1 cellular context compared by ENCODE assay signal in genomic region chr11:129484068-129484467, GRCh38.
TF ChIP-seq lines count a peak whose summit lies in the region.

No MANE protein-coding gene starts in this region.

TF ChIP-seq in K562, 482 proteins besides CTCF, POLR2A, EP300 and RAD21 (continued from another document):
- no peak for TF ChIP-seq CHAMP1 (IDR thresholded peaks at IDR 0.05)
- TF ChIP-seq TOE1 (IDR thresholded peaks at IDR 0.05; ENCODE audit: borderline replicate concordance): no peak
- no peak for TF ChIP-seq TOE1 (CRISPR knock-in tag; IDR thresholded peaks at IDR 0.05; ENCODE audit: borderline replicate concordance, low read depth)
- no peak for TF ChIP-seq CREB3 (tag; conservative IDR thresholded peaks at IDR 0.05; ENCODE audit: low read depth)
- TF ChIP-seq ZBED1 (IDR thresholded peaks at IDR 0.05): no peak
- no peak for TF ChIP-seq PATZ1 (CRISPR knock-in tag; IDR thresholded peaks at IDR 0.05; ENCODE audit: borderline replicate concordance)
- TF ChIP-seq BRF1 (IDR thresholded peaks at IDR 0.05; ENCODE audit: borderline replicate concordance, extremely low read depth, insufficient read length): no peak
- TF ChIP-seq ZNF184 (CRISPR knock-in tag; IDR thresholded peaks at IDR 0.05): no peak
- TF ChIP-seq HDAC3 (IDR thresholded peaks at IDR 0.05; ENCODE audit: borderline replicate concordance, partially characterized antibody): no peak
- no peak for TF ChIP-seq MED1 (CRISPR knock-in tag; IDR thresholded peaks at IDR 0.05; ENCODE audit: borderline replicate concordance)
- TF ChIP-seq ESRRB (CRISPR knock-in tag; IDR thresholded peaks at IDR 0.05; ENCODE audit: borderline replicate concordance): no peak
- TF ChIP-seq RERE (CRISPR knock-in tag; IDR thresholded peaks at IDR 0.05; ENCODE audit: borderline replicate concordance): no peak
- no peak for TF ChIP-seq PRDM10 (IDR thresholded peaks at IDR 0.05; ENCODE audit: partially characterized antibody)
- no peak for TF ChIP-seq NCOR1 (IDR thresholded peaks at IDR 0.05)
- no peak for TF ChIP-seq TAL1 (IDR thresholded peaks at IDR 0.05)
- no peak for TF ChIP-seq TAF1 (IDR thresholded peaks at IDR 0.05; ENCODE audit: control insufficient read depth, extremely low read depth, insufficient read depth, low read length, severe bottlenecking)
- no peak for TF ChIP-seq ZBTB9 (CRISPR knock-in tag; IDR thresholded peaks at IDR 0.05)
- no peak for TF ChIP-seq RCOR1 (IDR thresholded peaks at IDR 0.05; ENCODE audit: borderline replicate concordance in 1 of 2, low read depth in 2 of 2, low read length in 2 of 2)
- TF ChIP-seq C11orf30 (IDR thresholded peaks at IDR 0.05; ENCODE audit: low read depth): 0 out of 2 replicates have a peak, but pooled peaks have one; percentile 4
- no peak for TF ChIP-seq EZH2 (IDR thresholded peaks at IDR 0.05; ENCODE audit: borderline replicate concordance, low read depth, low read length)
- peak; percentile 65 for TF ChIP-seq ZNF316 (IDR thresholded peaks at IDR 0.05)
- TF ChIP-seq NEUROD1 (IDR thresholded peaks at IDR 0.05; ENCODE audit: borderline replicate concordance, low read depth, low read length, partially characterized antibody): no peak
- no peak for TF ChIP-seq ZNF280B (CRISPR knock-in tag; IDR thresholded peaks at IDR 0.05)
- TF ChIP-seq U2AF2 (optimal IDR thresholded peaks at IDR 0.05; ENCODE audit: low read depth, low read length): no peak
